In genomic region chr10:113080621-113081229, GRCh38 we compare ENCODE assay signal across 22 cellular contexts.
A peak's percentile ranks its signal among the peaks of the same experiment; 100 is the strongest.
DNase-seq lines count a peak whose midpoint lies in the region; ATAC-seq, FAIRE-seq and TF ChIP-seq lines count a peak whose summit lies in the region.
"Had no signal": no experiment of that assay in that cellular context is flagged by ENCODE, and none has a peak within 500 bp of the region (broad histone marks: within the 10 kb centered on the region; RNA-seq: fewer than 3 reads in every experiment).

No MANE protein-coding gene starts in this region.

- H3K9me3 ChIP-seq in HepG2 (ENCODE audit: low read length) = no peaks in the 10 kb centered on the region
- no peaks in the 10 kb centered on the region for H3K9me3 ChIP-seq in right lobe of liver
- H3K9me3 ChIP-seq in upper lobe of right lung = no peaks in the 10 kb centered on the region
- H3K9me3 ChIP-seq in Peyer's patch = no peaks in the 10 kb centered on the region
- H3K9me3 ChIP-seq: prostate gland had no signal

- TF ChIP-seq EP300 in HepG2 (IDR thresholded peaks at IDR 0.05; ENCODE audit: low read depth in 2 of 2, low read length in 2 of 2) = no peak
- TF ChIP-seq EP300 in HepG2 (CRISPR knock-in tag; IDR thresholded peaks at IDR 0.05; ENCODE audit: borderline replicate concordance) = no peak

- POLR2A ChIA-PET in HepG2 (lab: Yijun Ruan, JAX) = no interaction called here
- POLR2A ChIA-PET in WTC11 (lab: Charles Lee) = no interaction called here
- POLR2A ChIA-PET in GM10248 (lab: Yijun Ruan, JAX) = no interaction called here

- no peak overlapping the region for H2AFZ ChIP-seq in HepG2 (ENCODE audit: low read length)

- H3K27ac Mint-ChIP-seq in WTC11 = peak overlapping the region; percentile 76; the same call in 1 of the 2 replicates
- H3K27ac Mint-ChIP-seq: natural killer cell, T-cell had no signal

- H3K27me3 Mint-ChIP-seq in WTC11 (ENCODE audit: low read depth) = no peaks in the 10 kb centered on the region

- H3K4me1 Mint-ChIP-seq in WTC11 = peaks cover 78% of the 10 kb centered on the region
- H3K4me1 Mint-ChIP-seq: natural killer cell, T-cell had no signal

- H3K4me1 ChIP-seq in HepG2 (ENCODE audit: insufficient read depth, low read length) = peaks cover 25% of the 10 kb centered on the region
- no peaks in the 10 kb centered on the region for H3K4me1 ChIP-seq in right lobe of liver
- H3K4me1 ChIP-seq in upper lobe of right lung = no peaks in the 10 kb centered on the region
- H3K4me1 ChIP-seq in Peyer's patch = peaks cover 0 to 15% (median 0%) of the 10 kb centered on the region in 4 donors
- H3K4me1 ChIP-seq: prostate gland had no signal

- intact Hi-C loops in HepG2 (cut with micrococcal nuclease; ENCODE audit: unreplicated experiment) = no loop called here
- intact Hi-C loops in right lobe of liver (cut with DNase I) = no loop called here
- intact Hi-C loops in upper lobe of right lung (cut with DNase I) = no loop called here

- H3K79me2 ChIP-seq in HepG2 (ENCODE audit: insufficient read depth, low read length) = peaks cover 35% of the 10 kb centered on the region

- 94% methylated on average over 5 of the region's 5 CpGs for WGBS in HepG2 (ENCODE audit: low lambda C conversion rate)
- 74% methylated on average over 4 of the region's 5 CpGs for WGBS in right lobe of liver (ENCODE audit: insufficient coverage, low coverage, low lambda C conversion rate, missing lambda C conversion rate)

- ATAC-seq in HepG2 (no peak), right lobe of liver (no peak), WTC11 (no peak), upper lobe of right lung (no peak)
- ATAC-seq: natural killer cell, T-cell had no signal

- H3K36me3 Mint-ChIP-seq in WTC11 = peaks cover 5% of the 10 kb centered on the region
- H3K36me3 Mint-ChIP-seq: natural killer cell, T-cell had no signal

- no peak for TF ChIP-seq RAD21 in HepG2 (CRISPR knock-in tag; IDR thresholded peaks at IDR 0.05)

- H3K4me3 ChIP-seq in HepG2 (replicated peaks in 1 of 3; ENCODE audit: insufficient read depth in 1 of 3, low read depth in 2 of 3, low read length in 3 of 3) (no peak overlapping the region), right lobe of liver (no peak overlapping the region), fibroblast of pulmonary artery (replicated peaks; ENCODE audit: low read depth, low read length) (no peak overlapping the region), upper lobe of right lung (no peak overlapping the region), Peyer's patch (no peak overlapping the region)
- H3K4me3 ChIP-seq: prostate gland had no signal

- H3K9ac ChIP-seq in HepG2 (ENCODE audit: insufficient read depth, low read depth, low read length) = no peak overlapping the region

- H3K4me2 ChIP-seq in HepG2 (ENCODE audit: low read depth, low read length) = no peak overlapping the region

- CTCF ChIA-PET in HepG2 (lab: Yijun Ruan, JAX; ENCODE audit: low intra/inter-chr PET ratio, low total read pairs) = no interaction called here
- CTCF ChIA-PET in WTC11 (lab: Charles Lee) = interaction anchor here (1.0 to 1.3 kb wide), 4 partner anchors 11 to 313 kb away, joined by 3 read pairs; no protein-coding TSS in a partner anchor
- CTCF ChIA-PET in GM10248 (lab: Yijun Ruan, JAX) = no interaction called here

- in situ Hi-C loops in HepG2 (cut with HindIII; ENCODE audit: extremely low pct_ligation_motif_present, low pct_unique_long_range_greater_than_20kb) = no loop called here

- DNase-seq in HepG2 (ENCODE audit: low spot score) (no peak), right lobe of liver (no peak), WTC11 (ENCODE audit: low spot score) (no peak), fibroblast of pulmonary artery (ENCODE audit: low read depth) (no peak), upper lobe of right lung (no peak), cerebellar nuclear complex (lab: John Stamatoyannopoulos, UW) (no peak), Peyer's patch (no peak), GM10248 (ENCODE audit: extremely low spot score) (no peak)
- DNase-seq: activated CD4-positive, alpha-beta T cell treated with anti-CD3 and anti-CD28 coated beads, Interleukin-2, amount 50 U/mL, for 1 hour; activated CD8-positive, alpha-beta memory T cell treated with anti-CD3 and anti-CD28 coated beads, Interleukin-2, amount 50 U/mL, for 4 hours; activated effector memory CD4-positive, alpha-beta T cell treated with anti-CD3 and anti-CD28 coated beads, Interleukin-2, amount 50 U/mL, for 16 hours; amniotic stem cell; caudate nucleus; DMS 273 treated with DMSO at 0.1 percent for 48 hours; effector CD4-positive, alpha-beta T cell; hippocampal formation; kidney; natural killer cell; Right ventricle myocardium superior; stimulated activated CD4-positive, alpha-beta T cell treated with anti-CD3 and anti-CD28 coated beads, Interleukin-4, amount 100 ng/mL, for 24 hours; T-cell had no signal

- H3K27me3 ChIP-seq in HepG2 (ENCODE audit: control insufficient read depth in 1 of 2, insufficient read depth in 2 of 2, low read length in 2 of 2) = no peaks in the 10 kb centered on the region
- H3K27me3 ChIP-seq in right lobe of liver = no peaks in the 10 kb centered on the region
- no peaks in the 10 kb centered on the region for H3K27me3 ChIP-seq in upper lobe of right lung
- no peaks in the 10 kb centered on the region for H3K27me3 ChIP-seq in Peyer's patch

- H3K27ac ChIP-seq in HepG2 (ENCODE audit: extremely low read length, insufficient read depth, low read length) (no peak overlapping the region), right lobe of liver (no peak overlapping the region), upper lobe of right lung (no peak overlapping the region), Peyer's patch (no peak overlapping the region)
- H3K27ac ChIP-seq: prostate gland had no signal

- H4K20me1 ChIP-seq in HepG2 (ENCODE audit: insufficient read depth, low read length) = peaks cover 58% of the 10 kb centered on the region

- H3K4me3 Mint-ChIP-seq in WTC11 = no peak overlapping the region
- H3K4me3 Mint-ChIP-seq: natural killer cell, T-cell had no signal

- FAIRE-seq in HepG2 (lab: Jason Lieb, UNC) = no peak
- FAIRE-seq: kidney had no signal

- TF ChIP-seq POLR2A in HepG2 (IDR thresholded peaks at IDR 0.05; ENCODE audit: insufficient read depth in 1 of 2, low read depth in 2 of 2, low read length in 2 of 2) = no peak
- TF ChIP-seq POLR2A in right lobe of liver (IDR thresholded peaks at IDR 0.05) = no peak
- no peak for TF ChIP-seq POLR2A in Peyer's patch (IDR thresholded peaks at IDR 0.05)

- no TSS peak for BruUV-seq in HepG2 (replicated peaks; lab: Mats Ljungman, UMichigan)

- no peaks in the 10 kb centered on the region for H3K9me3 Mint-ChIP-seq in WTC11
- H3K9me3 Mint-ChIP-seq: natural killer cell, T-cell had no signal

- H3K36me3 ChIP-seq in HepG2 (replicated peaks in 1 of 2; ENCODE audit: control insufficient read depth in 1 of 2, insufficient read depth in 2 of 2, low read length in 2 of 2) = peaks cover 9 to 19% of the 10 kb centered on the region in 2 experiments; a peak in 4 of 5 replicates
- no peaks in the 10 kb centered on the region for H3K36me3 ChIP-seq in right lobe of liver
- H3K36me3 ChIP-seq in upper lobe of right lung = no peaks in the 10 kb centered on the region
- H3K36me3 ChIP-seq in Peyer's patch = peaks cover 0 to 3% (median 0%) of the 10 kb centered on the region in 3 donors
- H3K36me3 ChIP-seq: prostate gland had no signal

- TF ChIP-seq CTCF in HepG2 (CRISPR knock-in tag; IDR thresholded peaks at IDR 0.05) = no peak
- TF ChIP-seq CTCF in right lobe of liver (IDR thresholded peaks at IDR 0.05) = peak in 1 of 4 donors; percentile 8
- TF ChIP-seq CTCF in WTC11 (IDR thresholded peaks at IDR 0.05) = no peak
- peak; percentile 20 for TF ChIP-seq CTCF in fibroblast of pulmonary artery (IDR thresholded peaks at IDR 0.05; ENCODE audit: low read length, missing control alignments)
- TF ChIP-seq CTCF in upper lobe of right lung (IDR thresholded peaks at IDR 0.05) = peak; percentile 10
- no peak for TF ChIP-seq CTCF in Peyer's patch (IDR thresholded peaks at IDR 0.05)
- no peak for TF ChIP-seq CTCF in GM10248 (IDR thresholded peaks at IDR 0.05; ENCODE audit: control extremely low read depth, extremely low read depth, low read depth, missing control alignments)

TF ChIP-seq in HepG2, 621 proteins besides CTCF, POLR2A, EP300 and RAD21:
- no peak for TF ChIP-seq CERS6 (CRISPR knock-in tag; IDR thresholded peaks at IDR 0.05)
- TF ChIP-seq CEBPB (IDR thresholded peaks at IDR 0.05; ENCODE audit: borderline replicate concordance, low read depth, low read length) = 0 out of 2 replicates have a peak, but pooled peaks have one; percentile 32

TF ChIP-seq in WTC11, 78 proteins besides CTCF, POLR2A, EP300 and RAD21 (continues in another document):
- TF ChIP-seq SMAD3 (CRISPR knock-in tag; IDR thresholded peaks at IDR 0.05; ENCODE audit: borderline replicate concordance) = no peak
- no peak for TF ChIP-seq ZNF263 (CRISPR knock-in tag; IDR thresholded peaks at IDR 0.05; ENCODE audit: low read depth)
- TF ChIP-seq USF2 (CRISPR knock-in tag; IDR thresholded peaks at IDR 0.05) = no peak
- TF ChIP-seq ZNF121 (CRISPR knock-in tag; IDR thresholded peaks at IDR 0.05) = no peak
- TF ChIP-seq ATF1 (CRISPR knock-in tag; IDR thresholded peaks at IDR 0.05) = no peak
- TF ChIP-seq ELF4 (CRISPR knock-in tag; IDR thresholded peaks at IDR 0.05; ENCODE audit: low read depth) = no peak
- TF ChIP-seq MYBL2 (CRISPR knock-in tag; IDR thresholded peaks at IDR 0.05) = no peak
- TF ChIP-seq ZNF423 (CRISPR knock-in tag; IDR thresholded peaks at IDR 0.05) = no peak

Comparison
In these comparisons a context has a peak if more than half of its experiments do, and no peak if none do; other contexts are left out.
1. CTCF ChIP-seq: peak in fibroblast of pulmonary artery (single experiment) and upper lobe of right lung (single experiment); none in HepG2 (single experiment), WTC11 (single experiment), Peyer's patch (0 of 6) and GM10248 (single experiment).